In genomic region chr3:106116733-106117489, GRCh38 we compare ENCODE assay signal across 23 cellular contexts.
"Had no signal": no experiment of that assay in that cellular context is flagged by ENCODE, and none has a peak within 500 bp of the region (broad histone marks: within the 10 kb centered on the region; RNA-seq: fewer than 3 reads in every experiment).

No MANE protein-coding gene starts in this region.

- H3K27ac ChIP-seq: cardiac muscle cell had no signal

- H3K4me3 Mint-ChIP-seq: activated CD4-positive, alpha-beta memory T cell treated with anti-CD3 and anti-CD28 coated beads, Interleukin-2, amount 10 ng/mL, durations not matched to agents 7 days and 5 days; activated CD4-positive, alpha-beta T cell treated with anti-CD3 and anti-CD28 coated beads for 36 hours; activated naive CD4-positive, alpha-beta T cell treated with anti-CD3 and anti-CD28 coated beads, Interleukin-2, amount 50 U/mL, for 24 hours; brain had no signal

- H3K4me3 ChIP-seq: cardiac muscle cell had no signal

- H3K36me3 ChIP-seq: cardiac muscle cell had no signal

- DNase-seq: activated CD4-positive, alpha-beta memory T cell treated with anti-CD3 and anti-CD28 coated beads, Interleukin-2, amount 10 ng/mL, durations not matched to agents 7 days and 5 days; activated CD4-positive, alpha-beta T cell treated with anti-CD3 and anti-CD28 coated beads for 36 hours; activated CD4-positive, alpha-beta T cell treated with anti-CD3 and anti-CD28 coated beads, Interleukin-2, amount 50 U/mL, for 1 hour; activated effector memory CD4-positive, alpha-beta T cell treated with Interleukin-2 at 50 U/mL for 16 hours; activated naive CD4-positive, alpha-beta T cell; activated T-cell treated with anti-CD3 and anti-CD28 coated beads for 4 hours; KG1; NCI-H1092; NCI-H1417; NCI-H1930; NCI-H2171; NCI-H226; NCI-H510A; NCI-H526 treated with DMSO at 0.1 percent for 48 hours; NCI-H82; SHP77 treated with DMSO at 0.1 percent for 48 hours; T-helper 2 cell; T1000 had no signal

- H3K27me3 Mint-ChIP-seq: activated CD4-positive, alpha-beta memory T cell treated with anti-CD3 and anti-CD28 coated beads, Interleukin-2, amount 10 ng/mL, durations not matched to agents 7 days and 5 days; activated CD4-positive, alpha-beta T cell treated with anti-CD3 and anti-CD28 coated beads for 36 hours; activated naive CD4-positive, alpha-beta T cell treated with anti-CD3 and anti-CD28 coated beads, Interleukin-2, amount 50 U/mL, for 24 hours had no signal

- H3K36me3 Mint-ChIP-seq: activated naive CD4-positive, alpha-beta T cell treated with anti-CD3 and anti-CD28 coated beads, Interleukin-2, amount 50 U/mL, for 24 hours; brain had no signal

- ATAC-seq: activated CD4-positive, alpha-beta T cell treated with anti-CD3 and anti-CD28 coated beads for 36 hours had no signal

- H3K27me3 ChIP-seq: cardiac muscle cell had no signal

- FAIRE-seq: RCC 7860, TTC549 had no signal

- H3K27ac Mint-ChIP-seq: activated CD4-positive, alpha-beta memory T cell treated with anti-CD3 and anti-CD28 coated beads, Interleukin-2, amount 10 ng/mL, durations not matched to agents 7 days and 5 days; activated CD4-positive, alpha-beta T cell treated with anti-CD3 and anti-CD28 coated beads for 36 hours; activated naive CD4-positive, alpha-beta T cell treated with anti-CD3 and anti-CD28 coated beads, Interleukin-2, amount 50 U/mL, for 24 hours; brain had no signal
